ENCODE assay signal across 8 cellular contexts in genomic region chr9:32581512-32582143, GRCh38. TPM values are rescaled to one million over a fixed set of nuclear protein-coding genes. Genes with fewer than 3 reads are reported as not detected.
A peak's percentile ranks its signal among the peaks of the same experiment; 100 is the strongest.
DNase-seq lines count a peak whose midpoint lies in the region; ATAC-seq, FAIRE-seq and TF ChIP-seq lines count a peak whose summit lies in the region.

No MANE protein-coding gene starts in this region.

- H3K4me2 ChIP-seq in K562 (ENCODE audit: insufficient read depth, low read length), result no peak overlapping the region

- in situ Hi-C loops in K562 (cut with MboI), result loop anchor here (5.0 kb wide), 1 partner anchor 386 kb away; no protein-coding TSS in a partner anchor

- TF ChIP-seq EP300 in K562 (IDR thresholded peaks at IDR 0.05; ENCODE audit: low read length) (no peak), sigmoid colon (IDR thresholded peaks at IDR 0.05) (no peak)

- ATAC-seq in Right ventricle myocardium superior (ENCODE audit: poor library complexity), result no peak
- ATAC-seq in HG03432 (IDR thresholded peaks at IDR 0.05; ENCODE audit: unreplicated experiment), result peak; percentile 53
- ATAC-seq in K562, result peak; percentile 82
- no peak for ATAC-seq in HG02852 (IDR thresholded peaks at IDR 0.05; ENCODE audit: unreplicated experiment)

- peaks cover 40% of the 10 kb centered on the region for H3K27me3 ChIP-seq in left ventricle myocardium inferior (ENCODE audit: low read depth)
- no peaks in the 10 kb centered on the region for H3K27me3 ChIP-seq in K562 (ENCODE audit: control insufficient read depth in 2 of 2, insufficient read depth in 2 of 2, low read length in 2 of 2)
- H3K27me3 ChIP-seq in sigmoid colon, result no peaks in the 10 kb centered on the region

- no peaks in the 10 kb centered on the region for H4K20me1 ChIP-seq in K562 (replicated peaks; ENCODE audit: control insufficient read depth, insufficient read depth, low read length)

- peak in 1 of 2 experiments; percentile 63; a peak in 3 of 4 replicates for TF ChIP-seq RAD21 in K562 (CRISPR knock-in tag; conservative IDR thresholded peaks at IDR 0.05 in 1 of 2, IDR thresholded peaks at IDR 0.05 in 1 of 2)

- H3K4me1 ChIP-seq in left ventricle myocardium inferior (peaks cover 6% of the 10 kb centered on the region), K562 (replicated peaks in 1 of 2; ENCODE audit: control insufficient read depth in 2 of 2, insufficient read depth in 2 of 2, low read length in 2 of 2) (no peaks in the 10 kb centered on the region; a peak in 1 of 5 replicates), sigmoid colon (peaks cover 0 to 8% (median 0%) of the 10 kb centered on the region in 4 donors)

- H3K9me3 ChIP-seq in left ventricle myocardium inferior (replicated peaks) (no peaks in the 10 kb centered on the region), K562 (replicated peaks; ENCODE audit: control insufficient read depth, insufficient read depth, low read depth, low read length) (no peaks in the 10 kb centered on the region), sigmoid colon (no peaks in the 10 kb centered on the region)

- H3K27ac ChIP-seq in left ventricle myocardium inferior (replicated peaks), result no peak overlapping the region
- no peak overlapping the region for H3K27ac ChIP-seq in K562 (ENCODE audit: extremely low read depth, low read depth, low read length)
- H3K27ac ChIP-seq in sigmoid colon, result no peak overlapping the region

- no TSS peak for BruUV-seq in K562 (replicated peaks; lab: Mats Ljungman, UMichigan)

- CTCF ChIA-PET in K562 (lab: Yijun Ruan, JAX; ENCODE audit: low intra/inter-chr PET ratio), result interaction anchor here (0.7 to 6.5 kb wide), 4 partner anchors 202 to 1141 kb away, joined by 3 to 93 read pairs (median 16); no protein-coding TSS in a partner anchor

- H3K36me3 ChIP-seq in left ventricle myocardium inferior (no peaks in the 10 kb centered on the region), K562 (ENCODE audit: control insufficient read depth, insufficient read depth, low read length) (no peaks in the 10 kb centered on the region), sigmoid colon (no peaks in the 10 kb centered on the region)

- no peak overlapping the region for H3K4me3 ChIP-seq in left ventricle myocardium inferior
- H3K4me3 ChIP-seq in K562, result no peak overlapping the region
- no peak overlapping the region for H3K4me3 ChIP-seq in sigmoid colon

- no peaks in the 10 kb centered on the region for H3K9me1 ChIP-seq in K562 (ENCODE audit: control insufficient read depth, insufficient read depth, low read length)

- H3K79me2 ChIP-seq in K562 (ENCODE audit: control insufficient read depth, insufficient read depth, low read length), result no peaks in the 10 kb centered on the region

- no peak for DNase-seq in left ventricle myocardium inferior
- DNase-seq in Right ventricle myocardium superior, result no peak
- DNase-seq in NCI-H82 treated with DMSO at 0.1 percent for 48 hours (lab: John Stamatoyannopoulos, UW; ENCODE audit: unreplicated experiment), result peak; percentile 14
- peak in 3 of 4 experiments; percentile 9 to 59 (median 25) for DNase-seq in K562 (ENCODE audit: extremely low read depth in 1 of 4, low spot score in 3 of 4)
- DNase-seq in left kidney (ENCODE audit: low read depth, low spot score), result peak; percentile 85
- DNase-seq in sigmoid colon, result no peak

- no peak overlapping the region for H3K9ac ChIP-seq in K562 (ENCODE audit: insufficient read depth in 1 of 2, low read depth in 2 of 2, low read length in 2 of 2)

- TF ChIP-seq POLR2A in K562 (conservative IDR thresholded peaks at IDR 0.05), result no peak
- no peak for TF ChIP-seq POLR2A in sigmoid colon (IDR thresholded peaks at IDR 0.05)

- WGBS in K562 (ENCODE audit: insufficient coverage, low coverage, missing lambda C conversion rate), result 0% methylated on average over 3 of the region's 3 CpGs
- WGBS in sigmoid colon, 2 donors, result 36 to 45% methylated on average over 3 of the region's 3 CpGs

- no peak overlapping the region for H2AFZ ChIP-seq in K562 (ENCODE audit: low read depth, low read length)

- POLR2A ChIA-PET in K562 (lab: Yijun Ruan, JAX), result interaction anchor here (0.6 to 1.6 kb wide), 3 partner anchors 36 to 401 kb away, joined by 3 to 5 read pairs (median 3); no protein-coding TSS in a partner anchor

- intact Hi-C loops in left ventricle myocardium inferior (cut with micrococcal nuclease), result loop anchor here (2.0 kb wide), 1 partner anchor 203 kb away; no protein-coding TSS in a partner anchor
- intact Hi-C loops in Right ventricle myocardium superior (cut with DNase I), result loop anchor here (2.0 kb wide), 2 partner anchors 203 to 385 kb away; no protein-coding TSS in a partner anchor
- intact Hi-C loops in K562 (cut with micrococcal nuclease), result loop anchor here (1.0 to 10.0 kb wide), 2 partner anchors 123 to 387 kb away; no protein-coding TSS in a partner anchor
- intact Hi-C loops in sigmoid colon (cut with DNase I), result no loop called here

- FAIRE-seq in K562 (lab: Jason Lieb, UNC), result no peak

- TF ChIP-seq CTCF in left ventricle myocardium inferior (IDR thresholded peaks at IDR 0.05; ENCODE audit: borderline replicate concordance) (peak; percentile 57), K562 (IDR thresholded peaks at IDR 0.05 in 2 of 3, conservative IDR thresholded peaks at IDR 0.05 in 1 of 3; ENCODE audit: insufficient read depth in 2 of 3, low read depth in 1 of 3, low read length in 3 of 3) (peak; percentile 46 to 54 (median 53); a peak in 5 of 6 replicates), sigmoid colon (IDR thresholded peaks at IDR 0.05) (peak in 1 of 4 experiments; percentile 28)

RNA-seq across cellular contexts. Expression of gene NDUFB6, which starts 8.7 kb away (rescaled TPM):
- total RNA-seq in left ventricle myocardium inferior (174 TPM), Right ventricle myocardium superior (193 TPM), K562 (2014; rRNA removed) (61.6 and 64.0 TPM in 2 replicates), K562 (2014; rRNA removed; fragmentation: Illumina TruSeq; extraction: Trizol) (41.0 and 41.4 TPM in 2 replicates), K562 (2015; rRNA removed; fragmentation: Illumina TruSeq; extraction: Trizol) (44.0 and 46.9 TPM in 2 replicates), K562 (2021) (60.2 and 67.8 TPM in 2 replicates), sigmoid colon (10 to 100 TPM; 37.7 to 97.6 (median 57.0) TPM)
- total RNA-seq in K562 (2011; cell fraction: chromatin; rRNA removed; ENCODE audit: low replicate concordance), result 7.1 and 14.0 TPM in 2 replicates
- 29.0 and 30.8 TPM in 2 replicates for total RNA-seq in K562 (2011; cell fraction: nucleolus; rRNA removed)
- total RNA-seq in K562 (2011; cell fraction: nucleoplasm; rRNA removed), result 16.9 and 18.0 TPM in 2 replicates
- polyA plus RNA-seq in K562 (2011; rRNA removed) (55.4 and 64.9 TPM in 2 replicates), K562 (2014; fragmentation: Illumina TruSeq; extraction: Trizol) (26.5 and 43.6 TPM in 2 replicates), K562 (2014; fragmentation: Nextera tagmentation; extraction: Ambion mirVana) (10 to 100 TPM; 71.2 to 88.1 TPM), K562 (2014; rRNA removed) (81.8 and 83.9 TPM in 2 replicates), sigmoid colon (10 to 100 TPM; 41.7 to 91.8 (median 66.1) TPM)
- polyA plus RNA-seq in K562 (2011; cell fraction: cytosol; rRNA removed), result 34.2 and 51.2 TPM in 2 replicates
- 18.0 and 21.5 TPM in 2 replicates for polyA plus RNA-seq in K562 (2011; cell fraction: nucleus; rRNA removed)
- polyA plus RNA-seq in K562 (2012), result 35.1 and 82.5 TPM in 2 replicates
- polyA minus RNA-seq in K562 (2011; rRNA and poly(A)+ RNA removed), result 7.4 and 8.8 TPM in 2 replicates
- 21.8 and 25.1 TPM in 2 replicates for polyA minus RNA-seq in K562 (2011; cell fraction: cytosol; rRNA and poly(A)+ RNA removed)
- 8.3 and 13.7 TPM in 2 replicates for polyA minus RNA-seq in K562 (2011; cell fraction: nucleus; rRNA and poly(A)+ RNA removed)

RNA-seq across cellular contexts. Expression of gene TOPORS, which starts 29.2 kb away (rescaled TPM):
- total RNA-seq in left ventricle myocardium inferior (8.4 TPM), Right ventricle myocardium superior (7.8 TPM), K562 (2014; rRNA removed) (9.3 and 9.9 TPM in 2 replicates), K562 (2014; rRNA removed; fragmentation: Illumina TruSeq; extraction: Trizol) (17.3 and 21.5 TPM in 2 replicates), K562 (2015; rRNA removed; fragmentation: Illumina TruSeq; extraction: Trizol) (17.6 and 19.6 TPM in 2 replicates), K562 (2021) (8.5 and 9.2 TPM in 2 replicates), sigmoid colon (10 to 100 TPM; 23.5 to 27.5 (median 23.7) TPM)
- total RNA-seq in K562 (2011; cell fraction: chromatin; rRNA removed; ENCODE audit: low replicate concordance), result 5.5 and 23.2 TPM in 2 replicates
- 4.5 and 5.9 TPM in 2 replicates for total RNA-seq in K562 (2011; cell fraction: nucleolus; rRNA removed)
- total RNA-seq in K562 (2011; cell fraction: nucleoplasm; rRNA removed), result 8.9 and 9.8 TPM in 2 replicates
- polyA plus RNA-seq in K562 (2011; rRNA removed) (8.1 and 11.4 TPM in 2 replicates), K562 (2014; fragmentation: Illumina TruSeq; extraction: Trizol) (13.6 and 15.9 TPM in 2 replicates), K562 (2014; fragmentation: Nextera tagmentation; extraction: Ambion mirVana) (1 to 10 TPM; 4.3 to 5.0 TPM), K562 (2014; rRNA removed) (7.6 and 8.5 TPM in 2 replicates), sigmoid colon (1 to 10 TPM; 7.7 to 9.0 (median 8.1) TPM)
- polyA plus RNA-seq in K562 (2011; cell fraction: cytosol; rRNA removed), result 2.7 and 4.2 TPM in 2 replicates
- polyA plus RNA-seq in K562 (2011; cell fraction: nucleus; rRNA removed), result 4.8 and 5.8 TPM in 2 replicates
- polyA plus RNA-seq in K562 (2012), result 6.4 and 6.7 TPM in 2 replicates
- 24.1 and 25.5 TPM in 2 replicates for polyA minus RNA-seq in K562 (2011; rRNA and poly(A)+ RNA removed)
- polyA minus RNA-seq in K562 (2011; cell fraction: cytosol; rRNA and poly(A)+ RNA removed), result 4.4 and 5.1 TPM in 2 replicates
- polyA minus RNA-seq in K562 (2011; cell fraction: nucleus; rRNA and poly(A)+ RNA removed), result 5.5 and 9.2 TPM in 2 replicates

RNA-seq across cellular contexts. Expression of gene SMIM27, which starts 29.5 kb away (rescaled TPM):
- 17.3 TPM for total RNA-seq in left ventricle myocardium inferior
- total RNA-seq in Right ventricle myocardium superior, result 14.2 TPM
- 1.6 and 2.0 TPM in 2 replicates for total RNA-seq in K562 (2011; cell fraction: chromatin; rRNA removed; ENCODE audit: low replicate concordance)
- total RNA-seq in K562 (2011; cell fraction: nucleolus; rRNA removed), result 2.4 and 2.5 TPM in 2 replicates
- 4.8 and 5.9 TPM in 2 replicates for total RNA-seq in K562 (2011; cell fraction: nucleoplasm; rRNA removed)
- 2.9 and 5.9 TPM in 2 replicates for total RNA-seq in K562 (2014; rRNA removed)
- 5.1 and 7.0 TPM in 2 replicates for total RNA-seq in K562 (2014; rRNA removed; fragmentation: Illumina TruSeq; extraction: Trizol)
- total RNA-seq in K562 (2015; rRNA removed; fragmentation: Illumina TruSeq; extraction: Trizol), result 7.9 and 8.3 TPM in 2 replicates
- total RNA-seq in K562 (2021), result 7.8 and 8.9 TPM in 2 replicates
- 8.7 and 10.6 TPM in 2 replicates for polyA plus RNA-seq in K562 (2011; rRNA removed)
- 2.6 and 3.3 TPM in 2 replicates for polyA plus RNA-seq in K562 (2011; cell fraction: cytosol; rRNA removed)
- 6.1 and 6.7 TPM in 2 replicates for polyA plus RNA-seq in K562 (2011; cell fraction: nucleus; rRNA removed)
- polyA plus RNA-seq in K562 (2012), result 13.3 and 21.5 TPM in 2 replicates
- polyA plus RNA-seq in K562 (2014; fragmentation: Illumina TruSeq; extraction: Trizol), result 4.6 and 5.8 TPM in 2 replicates
- polyA plus RNA-seq in K562 (2014; fragmentation: Nextera tagmentation; extraction: Ambion mirVana), result 10 to 100 TPM; 14.6 to 16.1 TPM
- polyA plus RNA-seq in K562 (2014; rRNA removed), result 4.4 and 9.8 TPM in 2 replicates
- 1.1 and 2.9 TPM in 2 replicates for polyA minus RNA-seq in K562 (2011; rRNA and poly(A)+ RNA removed)
- 2.0 TPM in 1 of 2 replicates, not detected in the other for polyA minus RNA-seq in K562 (2011; cell fraction: cytosol; rRNA and poly(A)+ RNA removed)
- polyA minus RNA-seq in K562 (2011; cell fraction: nucleus; rRNA and poly(A)+ RNA removed), result 1.6 and 3.8 TPM in 2 replicates
- total RNA-seq in sigmoid colon, result 10 to 100 TPM in 1 of 4 donors, 1 to 10 TPM in 3; 1.8 to 10.5 (median 5.0) TPM
- polyA plus RNA-seq in sigmoid colon, result 10 to 100 TPM in 2 of 3 donors, 1 to 10 TPM in 1; 6.6 to 20.4 (median 12.3) TPM

RNA-seq across cellular contexts. Expression of gene TAF1L, which starts 53.8 kb away (rescaled TPM):
- not detected for total RNA-seq in left ventricle myocardium inferior
- total RNA-seq in Right ventricle myocardium superior, result not detected
- total RNA-seq in K562 (2011; cell fraction: chromatin; rRNA removed; ENCODE audit: low replicate concordance), result 0.42 TPM in 1 of 2 replicates, not detected in the other
- under 0.01 and 0.13 TPM in 2 replicates for total RNA-seq in K562 (2011; cell fraction: nucleolus; rRNA removed)
- total RNA-seq in K562 (2011; cell fraction: nucleoplasm; rRNA removed), result 0.07 TPM in 1 of 2 replicates, not detected in the other
- total RNA-seq in K562 (2014; rRNA removed), result under 0.01 TPM in 1 of 2 replicates, not detected in the other
- total RNA-seq in K562 (2014; rRNA removed; fragmentation: Illumina TruSeq; extraction: Trizol), result 0.04 and 0.10 TPM in 2 replicates
- total RNA-seq in K562 (2015; rRNA removed; fragmentation: Illumina TruSeq; extraction: Trizol), result 0.04 TPM in 2 replicates
- total RNA-seq in K562 (2021), result 0.02 TPM in 2 replicates
- 0.01 TPM in 2 replicates for polyA plus RNA-seq in K562 (2011; rRNA removed)
- polyA plus RNA-seq in K562 (2011; cell fraction: cytosol; rRNA removed), result under 0.01 and 0.01 TPM in 2 replicates
- 0.01 TPM in 1 of 2 replicates, not detected in the other for polyA plus RNA-seq in K562 (2011; cell fraction: nucleus; rRNA removed)
- 0.04 and 0.08 TPM in 2 replicates for polyA plus RNA-seq in K562 (2012)
- polyA plus RNA-seq in K562 (2014; fragmentation: Illumina TruSeq; extraction: Trizol), result 0.04 TPM in 2 replicates
- polyA plus RNA-seq in K562 (2014; fragmentation: Nextera tagmentation; extraction: Ambion mirVana), result not detected
- 0.01 and 0.05 TPM in 2 replicates for polyA plus RNA-seq in K562 (2014; rRNA removed)
- 0.03 and 0.07 TPM in 2 replicates for polyA minus RNA-seq in K562 (2011; rRNA and poly(A)+ RNA removed)
- not detected in 2 replicates for polyA minus RNA-seq in K562 (2011; cell fraction: cytosol; rRNA and poly(A)+ RNA removed)
- polyA minus RNA-seq in K562 (2011; cell fraction: nucleus; rRNA and poly(A)+ RNA removed), result 0.11 TPM in 1 of 2 replicates, not detected in the other
- total RNA-seq in sigmoid colon, result not detected
- polyA plus RNA-seq in sigmoid colon, result not detected

RNA-seq across cellular contexts. Expression of gene RIGI, which starts 55.6 kb away (rescaled TPM):
- 3.8 TPM for total RNA-seq in left ventricle myocardium inferior
- 3.1 TPM for total RNA-seq in Right ventricle myocardium superior
- total RNA-seq in K562 (2011; cell fraction: chromatin; rRNA removed; ENCODE audit: low replicate concordance), result 0.53 and 1.9 TPM in 2 replicates
- total RNA-seq in K562 (2011; cell fraction: nucleolus; rRNA removed), result 0.33 and 0.39 TPM in 2 replicates
- total RNA-seq in K562 (2011; cell fraction: nucleoplasm; rRNA removed), result 0.59 and 1.1 TPM in 2 replicates
- total RNA-seq in K562 (2014; rRNA removed), result 0.27 and 0.49 TPM in 2 replicates
- 0.80 and 1.1 TPM in 2 replicates for total RNA-seq in K562 (2014; rRNA removed; fragmentation: Illumina TruSeq; extraction: Trizol)
- 1.0 and 1.1 TPM in 2 replicates for total RNA-seq in K562 (2015; rRNA removed; fragmentation: Illumina TruSeq; extraction: Trizol)
- 0.49 and 0.62 TPM in 2 replicates for total RNA-seq in K562 (2021)
- polyA plus RNA-seq in K562 (2011; rRNA removed), result 0.43 and 0.54 TPM in 2 replicates
- polyA plus RNA-seq in K562 (2011; cell fraction: cytosol; rRNA removed), result 0.10 and 0.21 TPM in 2 replicates
- 0.21 and 0.39 TPM in 2 replicates for polyA plus RNA-seq in K562 (2011; cell fraction: nucleus; rRNA removed)
- 0.61 and 1.00 TPM in 2 replicates for polyA plus RNA-seq in K562 (2012)
- polyA plus RNA-seq in K562 (2014; fragmentation: Illumina TruSeq; extraction: Trizol), result 0.53 and 0.94 TPM in 2 replicates
- under 1 TPM; 0.32 to 0.36 TPM for polyA plus RNA-seq in K562 (2014; fragmentation: Nextera tagmentation; extraction: Ambion mirVana)
- 0.31 and 0.50 TPM in 2 replicates for polyA plus RNA-seq in K562 (2014; rRNA removed)
- 0.95 and 1.2 TPM in 2 replicates for polyA minus RNA-seq in K562 (2011; rRNA and poly(A)+ RNA removed)
- polyA minus RNA-seq in K562 (2011; cell fraction: cytosol; rRNA and poly(A)+ RNA removed), result 0.38 TPM in 1 of 2 replicates, not detected in the other
- 0.54 and 0.89 TPM in 2 replicates for polyA minus RNA-seq in K562 (2011; cell fraction: nucleus; rRNA and poly(A)+ RNA removed)
- total RNA-seq in sigmoid colon, result 10 to 100 TPM in 3 of 4 donors, 1 to 10 TPM in 1; 9.4 to 19.6 (median 13.9) TPM
- 10 to 100 TPM in 1 of 3 donors, 1 to 10 TPM in 2; 4.4 to 11.0 (median 6.0) TPM for polyA plus RNA-seq in sigmoid colon

Comparison
In these comparisons a context has a peak if more than half of its experiments do, and no peak if none do; other contexts are left out.
1. DNase-seq: peak in NCI-H82 treated with DMSO at 0.1 percent for 48 hours (single experiment), K562 (3 of 4) and left kidney (single experiment); none in left ventricle myocardium inferior (single experiment), Right ventricle myocardium superior (single experiment) and sigmoid colon (single experiment).
2. ATAC-seq: peak in HG03432 (single experiment) and K562 (single experiment); none in Right ventricle myocardium superior (single experiment) and HG02852 (single experiment).